In the genomic region with DNA sequence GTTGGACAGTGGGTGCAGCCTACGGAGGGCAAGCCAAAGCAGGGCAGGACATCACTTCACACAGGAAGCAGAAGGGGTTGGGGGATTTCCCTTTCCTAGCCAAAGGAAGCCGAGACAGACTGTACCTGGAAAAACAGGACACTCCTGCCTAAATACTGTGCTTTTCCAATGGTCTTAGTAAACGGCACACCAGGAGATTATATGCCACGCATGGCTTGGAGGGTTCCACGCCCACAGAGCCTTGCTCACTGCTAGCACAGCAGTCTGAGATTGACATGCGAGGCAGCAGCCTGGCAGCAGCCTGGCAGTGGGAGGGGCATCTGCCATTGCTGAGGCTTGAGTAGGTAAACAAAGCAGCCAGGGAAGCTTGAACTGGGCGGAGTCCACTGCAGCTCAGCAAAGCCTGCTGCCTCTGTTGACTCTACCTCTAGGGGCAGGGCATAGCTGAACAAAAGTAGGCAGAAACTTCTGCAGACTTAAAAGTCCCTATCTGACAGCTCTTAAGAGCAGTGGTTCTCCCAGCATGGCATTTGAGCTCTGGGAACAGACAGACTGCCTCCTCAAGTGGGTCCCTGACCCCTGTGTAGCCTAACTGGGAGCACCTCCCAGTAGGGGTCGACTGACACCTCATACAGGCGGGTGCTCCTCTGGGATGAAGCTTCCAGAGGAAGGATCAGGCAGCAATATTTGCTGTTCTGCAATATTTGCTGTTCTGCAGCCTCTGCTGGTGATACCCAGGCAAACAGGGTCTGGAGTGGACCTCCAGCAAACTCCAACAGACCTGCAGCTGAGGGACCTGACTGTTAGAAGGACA, we compare ENCODE assay signal across 7 cellular contexts. TPM values are rescaled to one million over a fixed set of nuclear protein-coding genes. Genes with fewer than 3 reads are reported as not detected.
DNase-seq lines count a peak whose midpoint lies in the region; ATAC-seq, FAIRE-seq and TF ChIP-seq lines count a peak whose summit lies in the region.
"Not testable (repeated sequence)": the region's sequence is repeated elsewhere in the genome, so short reads cannot be mapped to it uniquely, and the experiment has no call there.

No MANE protein-coding gene starts in this region.

- not testable (repeated sequence) for H3K4me2 ChIP-seq in OCI-LY7 (ENCODE audit: low read length)

- not testable (repeated sequence) for H3K9me2 ChIP-seq in OCI-LY7 (ENCODE audit: insufficient read depth, low read length)

- 41 to 67% (median 51%) methylated on average over 9 of the region's 9 CpGs for WGBS in small intestine, 3 donors

- H3K4me1 Mint-ChIP-seq in activated naive CD4-positive, alpha-beta T cell treated with anti-CD3 and anti-CD28 coated beads for 36 hours (ENCODE audit: low read depth), result peaks cover 25% of the 10 kb centered on the region

- not testable (repeated sequence) for H3K27me3 Mint-ChIP-seq in activated naive CD4-positive, alpha-beta T cell treated with anti-CD3 and anti-CD28 coated beads for 36 hours (ENCODE audit: low read depth)

- not testable (repeated sequence) for H2AFZ ChIP-seq in OCI-LY7 (ENCODE audit: low read length)

- DNase-seq in GM12865 (ENCODE audit: low read depth) (peak; percentile 65), NCI-H1417 treated with DMSO at 0.1 percent for 48 hours (lab: John Stamatoyannopoulos, UW) (peak; percentile 24), OCI-LY7 (ENCODE audit: low spot score) (peak; percentile 34), Right ventricle myocardium superior (peak; percentile 59), small intestine (peak; percentile 90)
- peak; percentile 60 for DNase-seq in activated CD4-positive, alpha-beta T cell treated with anti-CD3 and anti-CD28 coated beads for 1 hour
- DNase-seq in activated naive CD4-positive, alpha-beta T cell treated with anti-CD3 and anti-CD28 coated beads for 36 hours, result peak; percentile 67

- H3K4me1 ChIP-seq in OCI-LY7 (ENCODE audit: insufficient read depth, low read length, poor library complexity, severe bottlenecking); small intestine (ENCODE audit: control insufficient read depth in 2 of 2, insufficient read depth in 1 of 2, low read depth in 1 of 2, low read length in 1 of 2): not testable (repeated sequence)

- not testable (repeated sequence) for H3K27ac ChIP-seq in OCI-LY7 (ENCODE audit: low read depth, low read length, poor library complexity, severe bottlenecking); small intestine (ENCODE audit: low read depth in 1 of 2, low read length in 1 of 2)

- FAIRE-seq in small intestine (lab: Jason Lieb, UNC), result not testable (repeated sequence)

- ATAC-seq in Right ventricle myocardium superior (ENCODE audit: poor library complexity), result peak; percentile 79

- H3K4me3 Mint-ChIP-seq in activated naive CD4-positive, alpha-beta T cell treated with anti-CD3 and anti-CD28 coated beads for 36 hours, result not testable (repeated sequence)

- CTCF ChIA-PET in OCI-LY7 (lab: Charles Lee; ENCODE audit: unreplicated experiment), result interaction anchor here (0.6 to 0.9 kb wide), 2 partner anchors 11 to 387 kb away, joined by 7 to 16 read pairs; no protein-coding TSS in a partner anchor
- CTCF ChIA-PET in activated naive CD4-positive, alpha-beta T cell treated with anti-CD3 and anti-CD28 coated beads for 36 hours (lab: Charles Lee), result interaction anchor here (0.6 to 9.6 kb wide), 8 partner anchors 9 to 135 kb away, joined by 3 to 188 read pairs (median 4); a partner anchor contains a TSS

- peaks cover 15% of the 10 kb centered on the region for H3K9me3 ChIP-seq in OCI-LY7 (ENCODE audit: low read length)
- not testable (repeated sequence) for H3K9me3 ChIP-seq in small intestine (ENCODE audit: control insufficient read depth, low read depth)

- intact Hi-C loops in OCI-LY7 (cut with micrococcal nuclease; ENCODE audit: unreplicated experiment); activated naive CD4-positive, alpha-beta T cell treated with anti-CD3 and anti-CD28 coated beads for 36 hours (cut with micrococcal nuclease); Right ventricle myocardium superior (cut with DNase I): not testable (repeated sequence)

- not testable (repeated sequence) for H3K27ac Mint-ChIP-seq in activated naive CD4-positive, alpha-beta T cell treated with anti-CD3 and anti-CD28 coated beads for 36 hours

- H3K27me3 ChIP-seq in small intestine (ENCODE audit: control insufficient read depth in 2 of 2, insufficient read depth in 2 of 2, low read length in 2 of 2), result not testable (repeated sequence)

- peaks cover 13% of the 10 kb centered on the region for H3K9me3 Mint-ChIP-seq in activated naive CD4-positive, alpha-beta T cell treated with anti-CD3 and anti-CD28 coated beads for 36 hours

- TF ChIP-seq CTCF in GM12865 (IDR thresholded peaks at IDR 0.05; ENCODE audit: insufficient read depth, low read depth, low read length, missing control alignments), result not testable (repeated sequence)
- 0 out of 2 replicates have a peak, but pooled peaks have one; percentile 16 for TF ChIP-seq CTCF in OCI-LY7 (conservative IDR thresholded peaks at IDR 0.05; ENCODE audit: low read length)

- not testable (repeated sequence) for BruUV-seq in OCI-LY7 (replicated peaks; lab: Mats Ljungman, UMichigan)

- H3K36me3 Mint-ChIP-seq in activated naive CD4-positive, alpha-beta T cell treated with anti-CD3 and anti-CD28 coated beads for 36 hours (ENCODE audit: low read depth), result not testable (repeated sequence)

- not testable (repeated sequence) for H3K79me2 ChIP-seq in OCI-LY7 (ENCODE audit: insufficient read depth, low read depth, low read length)

- H3K4me3 ChIP-seq in GM12865 (ENCODE audit: low read depth, low read length); OCI-LY7 (ENCODE audit: low read depth, low read length, poor library complexity, severe bottlenecking); small intestine (ENCODE audit: low read depth in 1 of 2, low read length in 2 of 2): not testable (repeated sequence)

- H4K20me1 ChIP-seq in OCI-LY7 (ENCODE audit: insufficient read depth, low read length), result not testable (repeated sequence)

- POLR2A ChIA-PET in OCI-LY7 (lab: Charles Lee), result not testable (repeated sequence)

- H3K36me3 ChIP-seq in OCI-LY7 (ENCODE audit: insufficient read depth, low read length); small intestine (ENCODE audit: control insufficient read depth in 2 of 2, insufficient read depth in 2 of 2, low read length in 2 of 2): not testable (repeated sequence)

RNA-seq across cellular contexts. Expression of a gene that starts 10.1 kb away (rescaled TPM):
- 4.6 and 6.1 TPM in 2 replicates for total RNA-seq in OCI-LY7 (2014; rRNA removed; shearing (Covaris generic))
- 11.9 and 13.1 TPM in 2 replicates for total RNA-seq in OCI-LY7 (2022)
- total RNA-seq in activated naive CD4-positive, alpha-beta T cell treated with anti-CD3 and anti-CD28 coated beads for 36 hours, result 10 to 100 TPM; 10.8 to 11.2 TPM
- total RNA-seq in Right ventricle myocardium superior, result 12.8 TPM
- 10 to 100 TPM in 2 of 3 donors, 1 to 10 TPM in 1; 7.8 to 14.7 (median 13.0) TPM for polyA plus RNA-seq in small intestine

RNA-seq across cellular contexts. Expression of a gene that starts 34.7 kb away (rescaled TPM):
- 56.8 and 60.0 TPM in 2 replicates for total RNA-seq in OCI-LY7 (2014; rRNA removed; shearing (Covaris generic))
- total RNA-seq in OCI-LY7 (2022) (53.7 and 53.8 TPM in 2 replicates), Right ventricle myocardium superior (0.97 TPM)
- total RNA-seq in activated naive CD4-positive, alpha-beta T cell treated with anti-CD3 and anti-CD28 coated beads for 36 hours, result 10 to 100 TPM; 89.9 to 90.6 TPM
- 10 to 100 TPM in 1 of 3 donors, 1 to 10 TPM in 2; 4.7 to 16.2 (median 9.5) TPM for polyA plus RNA-seq in small intestine

Comparison
In these comparisons a context has a peak if more than half of its experiments do, and no peak if none do; other contexts are left out.
1. DNase-seq: peak in every context shown above with its lines; median percentile 90 in small intestine; 67 in activated naive CD4-positive, alpha-beta T cell treated with anti-CD3 and anti-CD28 coated beads for 36 hours; 65 in GM12865; 60 in activated CD4-positive, alpha-beta T cell treated with anti-CD3 and anti-CD28 coated beads for 1 hour; 59 in Right ventricle myocardium superior; 34 in OCI-LY7; 24 in NCI-H1417 treated with DMSO at 0.1 percent for 48 hours.
2. RNA of a gene that starts 34.7 kb away (total RNA-seq): 89.9 to 90.6 TPM in activated naive CD4-positive, alpha-beta T cell treated with anti-CD3 and anti-CD28 coated beads for 36 hours and 53.7 to 60.0 TPM in OCI-LY7; 0.97 TPM in Right ventricle myocardium superior (single experiment); every median in the first group is over 10 times any median in the second.